Comparison of ENCODE assay signal across 1 cellular context in genomic region chr19:11106477-11106876, GRCh38.
A peak's percentile ranks its signal among the peaks of the same experiment; 100 is the strongest.
TF ChIP-seq lines count a peak whose summit lies in the region.

No MANE protein-coding gene starts in this region.

TF ChIP-seq in GM12878, 131 proteins besides CTCF, POLR2A, EP300 and RAD21:
- TF ChIP-seq SREBF2 (IDR thresholded peaks at IDR 0.05; ENCODE audit: low read length) (no peak), BCL3 (IDR thresholded peaks at IDR 0.05; ENCODE audit: borderline replicate concordance, insufficient read depth, low read depth, low read length, poor library complexity, severe bottlenecking) (peak; percentile 65)
TF ChIP-seq in GM12878: peak in this region for 1.
